In genomic region chr9:98248737-98249474, GRCh38 we compare ENCODE assay signal across 9 cellular contexts. TPM values are rescaled to one million over a fixed set of nuclear protein-coding genes. Genes with fewer than 3 reads are reported as not detected.
A peak's percentile ranks its signal among the peaks of the same experiment; 100 is the strongest.
DNase-seq lines count a peak whose midpoint lies in the region; ATAC-seq and TF ChIP-seq lines count a peak whose summit lies in the region.
"Had no signal": no experiment of that assay in that cellular context is flagged by ENCODE, and none has a peak within 500 bp of the region (broad histone marks: within the 10 kb centered on the region; RNA-seq: fewer than 3 reads in every experiment).

No MANE protein-coding gene starts in this region.

- H3K9me3 ChIP-seq in tibial artery: no peaks in the 10 kb centered on the region

- H3K27me3 Mint-ChIP-seq in activated T-helper 2 cell treated with anti-CD3 and anti-CD28 coated beads, Interferon-gamma antibody, Interleukin-2, Interleukin-4, amounts not matched to agents 10 μg/mL and 5 μg/mL and 100 μg/mL, durations not matched to agents 14 hours and 24 hours and 36 hours (ENCODE audit: low read depth): peaks cover 6% of the 10 kb centered on the region

- peaks cover 0 to 17% (median 0%) of the 10 kb centered on the region in 3 donors for H3K36me3 ChIP-seq in tibial artery

- TF ChIP-seq CTCF in tibial artery (IDR thresholded peaks at IDR 0.05) (no peak), GM13976 (IDR thresholded peaks at IDR 0.05; ENCODE audit: borderline replicate concordance, control extremely low read depth, extremely low read depth, insufficient read depth, missing control alignments) (no peak)

- peak; percentile 70 for DNase-seq in activated effector memory CD4-positive, alpha-beta T cell treated with anti-CD3 and anti-CD28 coated beads, Interleukin-2, amount 50 U/mL, for 16 hours
- no peak for DNase-seq in activated effector memory CD4-positive, alpha-beta T cell treated with Interleukin-2 at 50 U/mL for 16 hours
- no peak for DNase-seq in activated T-helper 2 cell treated with anti-CD3 and anti-CD28 coated beads, Interferon-gamma antibody, Interleukin-2, Interleukin-4, amounts not matched to agents 10 μg/mL and 5 μg/mL and 100 μg/mL, durations not matched to agents 14 hours and 24 hours and 36 hours (ENCODE audit: low spot score)
- peak; percentile 76 for DNase-seq in islet precursor cell
- DNase-seq in tibial artery: peak; percentile 77 to 86
- DNase-seq in cerebellar cortex (ENCODE audit: low spot score): no peak
- DNase-seq in GM13976 (ENCODE audit: low spot score): no peak

- H3K4me1 ChIP-seq in tibial artery: peaks cover 0 to under 1% (median 0%) of the 10 kb centered on the region in 4 donors

- no peak overlapping the region for H3K4me3 Mint-ChIP-seq in activated T-helper 2 cell treated with anti-CD3 and anti-CD28 coated beads, Interferon-gamma antibody, Interleukin-2, Interleukin-4, amounts not matched to agents 10 μg/mL and 5 μg/mL and 100 μg/mL, durations not matched to agents 14 hours and 24 hours and 36 hours (ENCODE audit: low read depth)

- in situ Hi-C loops in GM13976 (cut with MboI; ENCODE audit: low sequenced_read_pairs, unreplicated experiment): no loop called here

- intact Hi-C loops in activated T-helper 2 cell treated with anti-CD3 and anti-CD28 coated beads, Interferon-gamma antibody, Interleukin-2, Interleukin-4, amounts not matched to agents 10 μg/mL and 5 μg/mL and 100 μg/mL, durations not matched to agents 14 hours and 24 hours and 36 hours (cut with micrococcal nuclease): no loop called here
- intact Hi-C loops in tibial artery (cut with DNase I; ENCODE audit: low total_unique reads): no loop called here

- H3K27me3 ChIP-seq in tibial artery: no peaks in the 10 kb centered on the region

- peak overlapping the region; percentile 19 to 26 for H3K27ac ChIP-seq in tibial artery
- H3K27ac ChIP-seq: VCaP had no signal

- H3K9me3 Mint-ChIP-seq in activated T-helper 2 cell treated with anti-CD3 and anti-CD28 coated beads, Interferon-gamma antibody, Interleukin-2, Interleukin-4, amounts not matched to agents 10 μg/mL and 5 μg/mL and 100 μg/mL, durations not matched to agents 14 hours and 24 hours and 36 hours: no peaks in the 10 kb centered on the region

- H3K4me3 ChIP-seq in tibial artery: no peak overlapping the region

- H3K4me1 Mint-ChIP-seq in activated T-helper 2 cell treated with anti-CD3 and anti-CD28 coated beads, Interferon-gamma antibody, Interleukin-2, Interleukin-4, amounts not matched to agents 10 μg/mL and 5 μg/mL and 100 μg/mL, durations not matched to agents 14 hours and 24 hours and 36 hours (ENCODE audit: low read depth): peaks cover 19% of the 10 kb centered on the region

- peak overlapping the region; percentile 69 for H3K27ac Mint-ChIP-seq in activated T-helper 2 cell treated with anti-CD3 and anti-CD28 coated beads, Interferon-gamma antibody, Interleukin-2, Interleukin-4, amounts not matched to agents 10 μg/mL and 5 μg/mL and 100 μg/mL, durations not matched to agents 14 hours and 24 hours and 36 hours

- H3K36me3 Mint-ChIP-seq in activated T-helper 2 cell treated with anti-CD3 and anti-CD28 coated beads, Interferon-gamma antibody, Interleukin-2, Interleukin-4, amounts not matched to agents 10 μg/mL and 5 μg/mL and 100 μg/mL, durations not matched to agents 14 hours and 24 hours and 36 hours (ENCODE audit: low read depth): peaks cover 4% of the 10 kb centered on the region

- no peak for ATAC-seq in GM21367 (IDR thresholded peaks at IDR 0.05; ENCODE audit: unreplicated experiment)

RNA-seq across cellular contexts. Expression of gene TBC1D2, which starts 6.5 kb away (rescaled TPM):
- total RNA-seq in activated T-helper 2 cell treated with anti-CD3 and anti-CD28 coated beads, Interferon-gamma antibody, Interleukin-2, Interleukin-4, amounts not matched to agents 10 μg/mL and 5 μg/mL and 100 μg/mL, durations not matched to agents 14 hours and 24 hours and 36 hours: 1.3 and 1.5 TPM in 2 replicates

RNA-seq across cellular contexts. Expression of gene CORO2A, which starts 56.5 kb away (rescaled TPM):
- 0.87 and 0.96 TPM in 2 replicates for total RNA-seq in activated T-helper 2 cell treated with anti-CD3 and anti-CD28 coated beads, Interferon-gamma antibody, Interleukin-2, Interleukin-4, amounts not matched to agents 10 μg/mL and 5 μg/mL and 100 μg/mL, durations not matched to agents 14 hours and 24 hours and 36 hours

Comparison
In these comparisons a context has a peak if more than half of its experiments do, and no peak if none do; other contexts are left out.
1. DNase-seq: peak in activated effector memory CD4-positive, alpha-beta T cell treated with anti-CD3 and anti-CD28 coated beads, Interleukin-2, amount 50 U/mL, for 16 hours (single experiment), islet precursor cell (single experiment) and tibial artery (2 of 2); none in activated effector memory CD4-positive, alpha-beta T cell treated with Interleukin-2 at 50 U/mL for 16 hours (single experiment), activated T-helper 2 cell treated with anti-CD3 and anti-CD28 coated beads, Interferon-gamma antibody, Interleukin-2, Interleukin-4, amounts not matched to agents 10 μg/mL and 5 μg/mL and 100 μg/mL, durations not matched to agents 14 hours and 24 hours and 36 hours (single experiment), cerebellar cortex (single experiment) and GM13976 (single experiment).